Comparison of ENCODE assay signal across 8 cellular contexts in genomic region chr2:16295891-16296290, GRCh38.
"Had no signal": no experiment of that assay in that cellular context is flagged by ENCODE, and none has a peak within 500 bp of the region (broad histone marks: within the 10 kb centered on the region; RNA-seq: fewer than 3 reads in every experiment).

No MANE protein-coding gene starts in this region.

- H3K4me1 Mint-ChIP-seq: GM23338 had no signal

- H3K4me3 ChIP-seq: GM23338, K562 had no signal

- DNase-seq: H9, HCEC 1CT, IMR-90 had no signal

- FAIRE-seq: H1, H54, HTR-8/SVneo, K562 had no signal

- ATAC-seq: GM23338, K562 had no signal

- H3K27ac Mint-ChIP-seq: GM23338, H9 had no signal

- H3K4me3 Mint-ChIP-seq: GM23338, H9 had no signal
